In the genomic region with DNA sequence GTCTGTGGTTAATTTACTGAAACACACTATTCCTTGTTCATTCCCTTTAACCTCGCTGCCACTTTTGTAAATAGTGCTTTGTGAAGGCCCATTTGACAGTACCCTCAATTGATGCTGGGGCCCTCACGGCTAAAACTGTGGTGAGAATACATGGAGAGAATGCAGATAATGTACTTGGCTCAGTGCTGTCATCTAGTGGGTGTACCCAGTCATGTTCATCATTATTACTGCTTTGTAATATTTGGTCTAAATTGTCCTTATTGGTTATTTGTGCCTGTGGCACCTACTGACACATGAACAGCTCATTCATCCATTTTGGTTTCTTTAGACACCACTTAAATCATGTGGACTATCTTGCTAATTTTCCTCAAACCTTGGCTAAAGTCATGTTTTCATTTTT, we compare ENCODE assay signal across 1 cellular context.
TF ChIP-seq lines count a peak whose summit lies in the region.

No MANE protein-coding gene starts in this region.

TF ChIP-seq in K562, 482 proteins besides CTCF, POLR2A, EP300 and RAD21 (continued from another document):
- TF ChIP-seq CHAMP1 (IDR thresholded peaks at IDR 0.05) (no peak), LCOR (CRISPR knock-in tag; IDR thresholded peaks at IDR 0.05) (no peak), GABPA (tag; conservative IDR thresholded peaks at IDR 0.05; ENCODE audit: low read depth) (0 out of 2 replicates have a peak, but pooled peaks have one; percentile 21), MTA3 (IDR thresholded peaks at IDR 0.05; ENCODE audit: borderline replicate concordance) (peak; percentile 17; the same call in 1 of the 2 replicates), SMC3 (conservative IDR thresholded peaks at IDR 0.05; ENCODE audit: insufficient read depth, low read depth, low read length) (peak; percentile 61), PHB2 (IDR thresholded peaks at IDR 0.05; ENCODE audit: low read depth) (no peak), CBX1 (IDR thresholded peaks at IDR 0.05; ENCODE audit: low read depth) (no peak), ZNF143 (CRISPR knock-in tag; IDR thresholded peaks at IDR 0.05) (no peak), JUND (IDR thresholded peaks at IDR 0.05; ENCODE audit: borderline replicate concordance, low read depth, low read length) (no peak), JUND (tag; IDR thresholded peaks at IDR 0.05; ENCODE audit: borderline replicate concordance, low read depth, low read length) (no peak), STAT5B (CRISPR knock-in tag; IDR thresholded peaks at IDR 0.05) (no peak), MECOM (CRISPR knock-in tag; IDR thresholded peaks at IDR 0.05) (no peak), HLTF (IDR thresholded peaks at IDR 0.05) (no peak), ZC3H4 (CRISPR knock-in tag; IDR thresholded peaks at IDR 0.05; ENCODE audit: borderline replicate concordance) (no peak), RBM34 (IDR thresholded peaks at IDR 0.05; ENCODE audit: borderline replicate concordance, insufficient read depth, low read length) (no peak), TGIF2 (CRISPR knock-in tag; IDR thresholded peaks at IDR 0.05) (no peak), ZBTB9 (CRISPR knock-in tag; IDR thresholded peaks at IDR 0.05) (no peak)
- TF ChIP-seq, protein P1, sequence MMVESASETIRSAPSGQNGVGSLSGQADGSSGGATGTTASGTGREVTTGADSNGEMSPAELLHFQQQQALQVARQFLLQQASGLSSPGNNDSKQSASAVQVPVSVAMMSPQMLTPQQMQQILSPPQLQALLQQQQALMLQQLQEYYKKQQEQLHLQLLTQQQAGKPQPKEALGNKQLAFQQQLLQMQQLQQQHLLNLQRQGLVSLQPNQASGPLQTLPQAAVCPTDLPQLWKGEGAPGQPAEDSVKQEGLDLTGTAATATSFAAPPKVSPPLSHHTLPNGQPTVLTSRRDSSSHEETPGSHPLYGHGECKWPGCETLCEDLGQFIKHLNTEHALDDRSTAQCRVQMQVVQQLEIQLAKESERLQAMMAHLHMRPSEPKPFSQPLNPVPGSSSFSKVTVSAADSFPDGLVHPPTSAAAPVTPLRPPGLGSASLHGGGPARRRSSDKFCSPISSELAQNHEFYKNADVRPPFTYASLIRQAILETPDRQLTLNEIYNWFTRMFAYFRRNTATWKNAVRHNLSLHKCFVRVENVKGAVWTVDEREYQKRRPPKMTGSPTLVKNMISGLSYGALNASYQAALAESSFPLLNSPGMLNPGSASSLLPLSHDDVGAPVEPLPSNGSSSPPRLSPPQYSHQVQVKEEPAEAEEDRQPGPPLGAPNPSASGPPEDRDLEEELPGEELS (CRISPR knock-in tag; IDR thresholded peaks at IDR 0.05; ENCODE audit: borderline replicate concordance), result no peak
- TF ChIP-seq, protein P2, sequence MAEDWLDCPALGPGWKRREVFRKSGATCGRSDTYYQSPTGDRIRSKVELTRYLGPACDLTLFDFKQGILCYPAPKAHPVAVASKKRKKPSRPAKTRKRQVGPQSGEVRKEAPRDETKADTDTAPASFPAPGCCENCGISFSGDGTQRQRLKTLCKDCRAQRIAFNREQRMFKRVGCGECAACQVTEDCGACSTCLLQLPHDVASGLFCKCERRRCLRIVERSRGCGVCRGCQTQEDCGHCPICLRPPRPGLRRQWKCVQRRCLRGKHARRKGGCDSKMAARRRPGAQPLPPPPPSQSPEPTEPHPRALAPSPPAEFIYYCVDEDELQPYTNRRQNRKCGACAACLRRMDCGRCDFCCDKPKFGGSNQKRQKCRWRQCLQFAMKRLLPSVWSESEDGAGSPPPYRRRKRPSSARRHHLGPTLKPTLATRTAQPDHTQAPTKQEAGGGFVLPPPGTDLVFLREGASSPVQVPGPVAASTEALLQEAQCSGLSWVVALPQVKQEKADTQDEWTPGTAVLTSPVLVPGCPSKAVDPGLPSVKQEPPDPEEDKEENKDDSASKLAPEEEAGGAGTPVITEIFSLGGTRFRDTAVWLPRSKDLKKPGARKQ (CRISPR knock-in tag; IDR thresholded peaks at IDR 0.05), result 0 out of 2 replicates have a peak, but pooled peaks have one; percentile 27
- TF ChIP-seq, protein P3, sequence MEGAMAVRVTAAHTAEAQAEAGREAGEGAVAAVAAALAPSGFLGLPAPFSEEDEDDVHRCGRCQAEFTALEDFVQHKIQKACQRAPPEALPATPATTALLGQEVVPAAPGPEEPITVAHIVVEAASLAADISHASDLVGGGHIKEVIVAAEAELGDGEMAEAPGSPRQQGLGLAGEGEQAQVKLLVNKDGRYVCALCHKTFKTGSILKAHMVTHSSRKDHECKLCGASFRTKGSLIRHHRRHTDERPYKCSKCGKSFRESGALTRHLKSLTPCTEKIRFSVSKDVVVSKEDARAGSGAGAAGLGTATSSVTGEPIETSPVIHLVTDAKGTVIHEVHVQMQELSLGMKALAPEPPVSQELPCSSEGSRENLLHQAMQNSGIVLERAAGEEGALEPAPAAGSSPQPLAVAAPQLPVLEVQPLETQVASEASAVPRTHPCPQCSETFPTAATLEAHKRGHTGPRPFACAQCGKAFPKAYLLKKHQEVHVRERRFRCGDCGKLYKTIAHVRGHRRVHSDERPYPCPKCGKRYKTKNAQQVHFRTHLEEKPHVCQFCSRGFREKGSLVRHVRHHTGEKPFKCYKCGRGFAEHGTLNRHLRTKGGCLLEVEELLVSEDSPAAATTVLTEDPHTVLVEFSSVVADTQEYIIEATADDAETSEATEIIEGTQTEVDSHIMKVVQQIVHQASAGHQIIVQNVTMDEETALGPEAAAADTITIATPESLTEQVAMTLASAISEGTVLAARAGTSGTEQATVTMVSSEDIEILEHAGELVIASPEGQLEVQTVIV (CRISPR knock-in tag; IDR thresholded peaks at IDR 0.05; ENCODE audit: borderline replicate concordance), result no peak
TF ChIP-seq in K562: peak in this region for 8.
